ENCODE assay signal across 24 cellular contexts in the genomic region with DNA sequence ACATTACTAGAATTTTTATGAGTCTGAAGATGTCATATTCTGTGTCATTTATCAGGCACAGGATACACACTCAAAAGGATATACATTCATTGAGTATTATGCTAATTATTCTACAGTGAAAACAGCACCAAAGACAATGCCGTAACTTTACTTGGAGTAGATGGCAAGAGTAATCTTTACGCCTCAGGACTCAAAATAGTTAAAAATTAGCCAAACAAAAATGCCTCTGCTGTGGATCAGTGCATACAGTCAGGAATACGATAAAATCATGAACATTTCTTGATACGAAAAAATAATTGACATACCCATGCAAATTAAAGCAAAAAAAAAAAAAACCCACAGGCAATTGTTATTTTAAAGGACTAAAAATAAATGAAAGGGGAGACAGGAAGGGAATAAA.
"Had no signal": no experiment of that assay in that cellular context is flagged by ENCODE, and none has a peak within 500 bp of the region (broad histone marks: within the 10 kb centered on the region; RNA-seq: fewer than 3 reads in every experiment).

No MANE protein-coding gene starts in this region.

- H3K36me3 ChIP-seq: esophagus squamous epithelium, left lung, prostate gland, sigmoid colon, tibial artery had no signal

- H3K4me3 ChIP-seq: esophagus squamous epithelium, left lung, mucosa of descending colon, prostate gland, sigmoid colon, testis, tibial artery had no signal

- FAIRE-seq: endometrium, urothelium cell line had no signal

- H3K27me3 ChIP-seq: esophagus squamous epithelium, left lung, sigmoid colon, testis, tibial artery had no signal

- H3K9me3 ChIP-seq: esophagus squamous epithelium, left lung, mucosa of descending colon, prostate gland, sigmoid colon, testis, tibial artery had no signal

- H3K4me1 ChIP-seq: esophagus squamous epithelium, left lung, prostate gland, sigmoid colon, testis, tibial artery had no signal

- DNase-seq: cortex of kidney; effector memory CD8-positive, alpha-beta T cell; erythroblast; esophagus squamous epithelium; foreskin melanocyte; hypothalamus; immature natural killer cell; islet precursor cell; left lung; mesenchymal stem cell; mucosa of descending colon; naive B cell; nucleus accumbens; right cardiac atrium; sigmoid colon; stimulated activated CD4-positive, alpha-beta T cell treated with anti-CD3 and anti-CD28 coated beads, Interleukin-4, amount 100 ng/mL, for 4 hours; stimulated activated naive CD8-positive, alpha-beta T cell treated with anti-CD3 and anti-CD28 coated beads, Interleukin-15, Interleukin-2, amounts not matched to agents 100 U/mL and 50 U/mL, for 24 hours; substantia nigra; testis; tibial artery had no signal

- H3K27ac ChIP-seq: esophagus squamous epithelium, left lung, prostate gland, sigmoid colon, testis, tibial artery had no signal

- ATAC-seq: effector memory CD8-positive, alpha-beta T cell; left lung; mucosa of descending colon; right cardiac atrium; stimulated activated memory B cell treated with anti-CD40 and anti-IgM and Interleukin-4, amounts not matched to agents 10 μg/mL and 1 μg/mL and 100 μg/mL, for 72 hours; stimulated activated naive CD8-positive, alpha-beta T cell treated with anti-CD3 and anti-CD28 coated beads, Interleukin-15, Interleukin-2, amounts not matched to agents 100 U/mL and 50 U/mL, for 24 hours had no signal
